ENCODE assay signal across 1 cellular context in the genomic region with DNA sequence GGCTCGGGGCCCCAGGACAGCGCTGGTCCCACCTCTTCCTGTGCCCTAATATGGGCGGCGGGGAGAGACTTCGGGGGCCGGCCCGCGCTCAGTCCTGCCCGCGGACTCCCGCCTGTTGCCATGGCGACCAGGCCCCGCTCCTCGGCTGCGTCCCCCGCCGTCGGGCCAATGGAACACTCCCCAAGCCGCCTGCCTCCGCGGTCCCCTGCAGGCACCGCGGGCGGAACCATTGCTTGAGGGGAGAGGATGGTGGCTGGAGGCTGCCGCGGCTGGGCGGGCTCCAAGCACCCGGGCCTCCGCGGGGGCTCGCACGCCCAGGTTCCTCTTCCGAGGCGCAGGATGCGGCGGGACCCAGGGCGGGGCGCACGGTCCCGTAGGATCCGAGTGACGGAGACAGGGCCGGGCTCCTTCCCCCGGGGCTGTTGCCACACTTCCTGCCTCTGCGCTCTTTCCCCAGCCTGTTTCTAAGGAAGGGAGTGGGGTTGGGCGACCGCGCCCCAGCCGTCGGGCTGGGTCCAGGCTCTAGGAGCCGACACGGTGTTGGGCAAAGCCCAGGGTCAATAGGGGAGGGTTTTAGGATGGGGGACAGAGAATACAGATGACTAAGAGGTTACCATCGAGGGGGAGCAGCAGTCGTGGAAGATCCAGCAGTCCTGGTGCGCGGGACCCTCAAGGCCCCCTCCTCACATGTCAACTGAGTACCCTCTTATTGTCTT.
A peak's percentile ranks its signal among the peaks of the same experiment; 100 is the strongest.
TF ChIP-seq lines count a peak whose summit lies in the region.

No MANE protein-coding gene starts in this region.

TF ChIP-seq in HEK293, 187 proteins besides CTCF, POLR2A, EP300 and RAD21 (continued from another document):
- TF ChIP-seq ZBTB10 (tag by site-specific recombination; IDR thresholded peaks at IDR 0.05) (peak; percentile 90), ZNF114 (tag by site-specific recombination; IDR thresholded peaks at IDR 0.05) (no peak), KLF16 (tag by site-specific recombination; IDR thresholded peaks at IDR 0.05) (peak; percentile 90), ZNF660 (tag by site-specific recombination; IDR thresholded peaks at IDR 0.05) (peak; percentile 76; the same call in 1 of the 2 replicates), ZNF335 (tag by site-specific recombination; conservative IDR thresholded peaks at IDR 0.05) (peak; percentile 62), ZNF341 (tag by site-specific recombination; IDR thresholded peaks at IDR 0.05; ENCODE audit: low read depth) (peak; percentile 89), ZBTB17 (tag by site-specific recombination; IDR thresholded peaks at IDR 0.05) (peak; percentile 94), ZNF785 (tag by site-specific recombination; IDR thresholded peaks at IDR 0.05) (no peak), KLF10 (tag by site-specific recombination; IDR thresholded peaks at IDR 0.05) (peak; percentile 85), ZNF223 (tag by site-specific recombination; IDR thresholded peaks at IDR 0.05) (no peak), ZIC2 (tag by site-specific recombination; IDR thresholded peaks at IDR 0.05) (peak; percentile 86), GFI1B (tag by site-specific recombination; IDR thresholded peaks at IDR 0.05) (no peak), HOXC10 (CRISPR knock-in tag; IDR thresholded peaks at IDR 0.05) (no peak), GLIS1 (tag by site-specific recombination; IDR thresholded peaks at IDR 0.05) (peak; percentile 89)
- TF ChIP-seq, protein P1, sequence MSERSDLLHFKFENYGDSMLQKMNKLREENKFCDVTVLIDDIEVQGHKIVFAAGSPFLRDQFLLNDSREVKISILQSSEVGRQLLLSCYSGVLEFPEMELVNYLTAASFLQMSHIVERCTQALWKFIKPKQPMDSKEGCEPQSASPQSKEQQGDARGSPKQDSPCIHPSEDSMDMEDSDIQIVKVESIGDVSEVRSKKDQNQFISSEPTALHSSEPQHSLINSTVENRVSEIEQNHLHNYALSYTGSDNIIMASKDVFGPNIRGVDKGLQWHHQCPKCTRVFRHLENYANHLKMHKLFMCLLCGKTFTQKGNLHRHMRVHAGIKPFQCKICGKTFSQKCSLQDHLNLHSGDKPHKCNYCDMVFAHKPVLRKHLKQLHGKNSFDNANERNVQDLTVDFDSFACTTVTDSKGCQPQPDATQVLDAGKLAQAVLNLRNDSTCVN (tag by site-specific recombination; optimal IDR thresholded peaks at IDR 0.05) = peak; percentile 98
- TF ChIP-seq, protein P2, sequence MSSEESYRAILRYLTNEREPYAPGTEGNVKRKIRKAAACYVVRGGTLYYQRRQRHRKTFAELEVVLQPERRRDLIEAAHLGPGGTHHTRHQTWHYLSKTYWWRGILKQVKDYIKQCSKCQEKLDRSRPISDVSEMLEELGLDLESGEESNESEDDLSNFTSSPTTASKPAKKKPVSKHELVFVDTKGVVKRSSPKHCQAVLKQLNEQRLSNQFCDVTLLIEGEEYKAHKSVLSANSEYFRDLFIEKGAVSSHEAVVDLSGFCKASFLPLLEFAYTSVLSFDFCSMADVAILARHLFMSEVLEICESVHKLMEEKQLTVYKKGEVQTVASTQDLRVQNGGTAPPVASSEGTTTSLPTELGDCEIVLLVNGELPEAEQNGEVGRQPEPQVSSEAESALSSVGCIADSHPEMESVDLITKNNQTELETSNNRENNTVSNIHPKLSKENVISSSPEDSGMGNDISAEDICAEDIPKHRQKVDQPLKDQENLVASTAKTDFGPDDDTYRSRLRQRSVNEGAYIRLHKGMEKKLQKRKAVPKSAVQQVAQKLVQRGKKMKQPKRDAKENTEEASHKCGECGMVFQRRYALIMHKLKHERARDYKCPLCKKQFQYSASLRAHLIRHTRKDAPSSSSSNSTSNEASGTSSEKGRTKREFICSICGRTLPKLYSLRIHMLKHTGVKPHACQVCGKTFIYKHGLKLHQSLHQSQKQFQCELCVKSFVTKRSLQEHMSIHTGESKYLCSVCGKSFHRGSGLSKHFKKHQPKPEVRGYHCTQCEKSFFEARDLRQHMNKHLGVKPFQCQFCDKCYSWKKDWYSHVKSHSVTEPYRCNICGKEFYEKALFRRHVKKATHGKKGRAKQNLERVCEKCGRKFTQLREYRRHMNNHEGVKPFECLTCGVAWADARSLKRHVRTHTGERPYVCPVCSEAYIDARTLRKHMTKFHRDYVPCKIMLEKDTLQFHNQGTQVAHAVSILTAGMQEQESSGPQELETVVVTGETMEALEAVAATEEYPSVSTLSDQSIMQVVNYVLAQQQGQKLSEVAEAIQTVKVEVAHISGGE (tag by site-specific recombination; conservative IDR thresholded peaks at IDR 0.05; ENCODE audit: low read depth) = peak; percentile 81
